12 cellular contexts compared by ENCODE assay signal in genomic region chr6:11428351-11428750, GRCh38.
DNase-seq lines count a peak whose midpoint lies in the region; ATAC-seq and TF ChIP-seq lines count a peak whose summit lies in the region.
"Had no signal": no experiment of that assay in that cellular context is flagged by ENCODE, and none has a peak within 500 bp of the region (broad histone marks: within the 10 kb centered on the region; RNA-seq: fewer than 3 reads in every experiment).

No MANE protein-coding gene starts in this region.

- no peaks in the 10 kb centered on the region for H3K36me3 ChIP-seq in Caco-2 (ENCODE audit: control insufficient read depth, insufficient read depth, low read length)
- no peaks in the 10 kb centered on the region for H3K36me3 ChIP-seq in GM23338 (ENCODE audit: insufficient read depth)

- H3K27ac Mint-ChIP-seq in Caco-2 (ENCODE audit: unreplicated experiment) (peak overlapping the region; percentile 62), GM23338 (no peak overlapping the region), nephron (peak overlapping the region; percentile 32 to 91 (median 78))
- peak overlapping the region; percentile 23 for H3K27ac Mint-ChIP-seq in activated T-helper 17 cell treated with anti-CD3 and anti-CD28 coated beads, Interleukin-2, amount 50 U/mL, for 72 hours

- ATAC-seq in GM23338 (no peak), HG03095 (IDR thresholded peaks at IDR 0.05; ENCODE audit: unreplicated experiment) (no peak)
- ATAC-seq in activated T-helper 17 cell treated with anti-CD3 and anti-CD28 coated beads, Interleukin-2, amount 50 U/mL, for 72 hours (replicated peaks), result no peak
- ATAC-seq: K562; naive thymus-derived CD8-positive, alpha-beta T cell had no signal

- H3K4me1 ChIP-seq in Caco-2, result peaks cover 67% of the 10 kb centered on the region
- H3K4me1 ChIP-seq in GM23338 (ENCODE audit: insufficient read depth), result peaks cover 23% of the 10 kb centered on the region

- H3K4me3 ChIP-seq in Caco-2 (ENCODE audit: low read depth, low read length), result no peak overlapping the region
- H3K4me3 ChIP-seq in GM23338, result no peak overlapping the region
- H3K4me3 ChIP-seq: K562 had no signal

- H3K4me1 Mint-ChIP-seq in Caco-2 (ENCODE audit: low read depth, unreplicated experiment), result peaks cover 55% of the 10 kb centered on the region
- peaks cover 43% of the 10 kb centered on the region for H3K4me1 Mint-ChIP-seq in GM23338
- peaks cover 19% of the 10 kb centered on the region for H3K4me1 Mint-ChIP-seq in activated T-helper 17 cell treated with anti-CD3 and anti-CD28 coated beads, Interleukin-2, amount 50 U/mL, for 72 hours
- peaks cover 23% of the 10 kb centered on the region for H3K4me1 Mint-ChIP-seq in nephron

- no peak overlapping the region for H3K27ac ChIP-seq in GM23338 (ENCODE audit: low read depth)

- no peaks in the 10 kb centered on the region for H3K27me3 Mint-ChIP-seq in Caco-2 (ENCODE audit: insufficient read depth, unreplicated experiment)
- H3K27me3 Mint-ChIP-seq in GM23338 (ENCODE audit: insufficient read depth, low read depth, poor library complexity), result peaks cover 9% of the 10 kb centered on the region
- no peaks in the 10 kb centered on the region for H3K27me3 Mint-ChIP-seq in activated T-helper 17 cell treated with anti-CD3 and anti-CD28 coated beads, Interleukin-2, amount 50 U/mL, for 72 hours
- H3K27me3 Mint-ChIP-seq in nephron (ENCODE audit: low read depth), result no peaks in the 10 kb centered on the region
- H3K27me3 Mint-ChIP-seq: naive thymus-derived CD8-positive, alpha-beta T cell had no signal

- no peaks in the 10 kb centered on the region; the same call in 1 of the 2 replicates for H3K9me2 ChIP-seq in GM23338 (ENCODE audit: insufficient read depth)

- CTCF ChIA-PET in Caco-2 (lab: Charles Lee), result no interaction called here

- H3F3A ChIP-seq in GM23338 (replicated peaks; ENCODE audit: low read depth), result no peaks in the 10 kb centered on the region

- TF ChIP-seq CTCF in Caco-2 (IDR thresholded peaks at IDR 0.05; ENCODE audit: insufficient read depth in 1 of 2, low read depth in 1 of 2, low read length in 1 of 2, severe bottlenecking in 1 of 2, unreplicated experiment in 1 of 2), result no peak
- TF ChIP-seq CTCF in GM23338 (conservative IDR thresholded peaks at IDR 0.05; ENCODE audit: low read depth in 2 of 2), result no peak
- TF ChIP-seq CTCF in nephron (IDR thresholded peaks at IDR 0.05; ENCODE audit: unreplicated experiment in 3 of 3), result no peak

- H3K4me3 Mint-ChIP-seq in Caco-2 (ENCODE audit: unreplicated experiment) (peak overlapping the region; percentile 49), GM23338 (no peak overlapping the region), nephron (peak overlapping the region in 1 of 3 experiments; percentile 10)
- no peak overlapping the region for H3K4me3 Mint-ChIP-seq in activated T-helper 17 cell treated with anti-CD3 and anti-CD28 coated beads, Interleukin-2, amount 50 U/mL, for 72 hours
- H3K4me3 Mint-ChIP-seq: naive thymus-derived CD8-positive, alpha-beta T cell had no signal

- H3K9me3 ChIP-seq in Caco-2, result no peaks in the 10 kb centered on the region

- H3K79me2 ChIP-seq in GM23338 (replicated peaks; ENCODE audit: insufficient read depth), result no peaks in the 10 kb centered on the region

- DNase-seq in Caco-2 (no peak), GM23338 (ENCODE audit: low spot score) (no peak), HCEC 1CT (no peak), HK-2 (ENCODE audit: unreplicated experiment) (no peak), HuH-7 (ENCODE audit: low spot score) (no peak)
- DNase-seq: activated T-cell treated with anti-CD3 and anti-CD28 coated beads, Interleukin-2, amount 50 U/mL, for 48 hours; naive thymus-derived CD8-positive, alpha-beta T cell; stimulated activated CD8-positive, alpha-beta memory T cell treated with anti-CD3 and anti-CD28 coated beads, Interleukin-4, amount 100 ng/mL, for 48 hours had no signal

- no TSS peak for BruUV-seq in Caco-2 (replicated peaks; lab: Mats Ljungman, UMichigan)

- H3K27me3 ChIP-seq in Caco-2 (replicated peaks; ENCODE audit: control insufficient read depth, insufficient read depth, low read length) (no peaks in the 10 kb centered on the region), GM23338 (ENCODE audit: insufficient read depth) (no peaks in the 10 kb centered on the region)

- peaks cover 6% of the 10 kb centered on the region for H3K36me3 Mint-ChIP-seq in Caco-2 (ENCODE audit: insufficient read depth, unreplicated experiment)
- no peaks in the 10 kb centered on the region for H3K36me3 Mint-ChIP-seq in GM23338 (ENCODE audit: low read depth)
- H3K36me3 Mint-ChIP-seq in activated T-helper 17 cell treated with anti-CD3 and anti-CD28 coated beads, Interleukin-2, amount 50 U/mL, for 72 hours (ENCODE audit: low read depth), result no peaks in the 10 kb centered on the region
- no peaks in the 10 kb centered on the region for H3K36me3 Mint-ChIP-seq in nephron (ENCODE audit: low read depth)
- H3K36me3 Mint-ChIP-seq: naive thymus-derived CD8-positive, alpha-beta T cell had no signal

- POLR2A ChIA-PET in Caco-2 (lab: Charles Lee), result no interaction called here

- H4K20me1 ChIP-seq in GM23338 (replicated peaks; ENCODE audit: insufficient read depth), result no peaks in the 10 kb centered on the region

- peak overlapping the region; percentile 90 for H2AFZ ChIP-seq in GM23338

- no peaks in the 10 kb centered on the region for H3K9me3 Mint-ChIP-seq in Caco-2 (ENCODE audit: unreplicated experiment)
- H3K9me3 Mint-ChIP-seq in GM23338, result no peaks in the 10 kb centered on the region
- H3K9me3 Mint-ChIP-seq in activated T-helper 17 cell treated with anti-CD3 and anti-CD28 coated beads, Interleukin-2, amount 50 U/mL, for 72 hours, result no peaks in the 10 kb centered on the region
- H3K9me3 Mint-ChIP-seq in nephron, result no peaks in the 10 kb centered on the region
- H3K9me3 Mint-ChIP-seq: naive thymus-derived CD8-positive, alpha-beta T cell had no signal

- no peak overlapping the region for H3K4me2 ChIP-seq in GM23338

- intact Hi-C loops in Caco-2 (cut with micrococcal nuclease; ENCODE audit: unreplicated experiment), result no loop called here

TF ChIP-seq in GM23338, 12 proteins besides CTCF, POLR2A, EP300 and RAD21 (continues in another document):
- TF ChIP-seq ETS1 (IDR thresholded peaks at IDR 0.05), result no peak
- no peak for TF ChIP-seq REST (IDR thresholded peaks at IDR 0.05; ENCODE audit: unreplicated experiment)
- no peak for TF ChIP-seq CREB1 (CRISPR knock-in tag; IDR thresholded peaks at IDR 0.05; ENCODE audit: low read depth)
- TF ChIP-seq EZH2 (IDR thresholded peaks at IDR 0.05; ENCODE audit: low read depth, unreplicated experiment), result no peak
- no peak for TF ChIP-seq ZNF114 (CRISPR knock-in tag; IDR thresholded peaks at IDR 0.05)
- TF ChIP-seq ZNF331 (CRISPR knock-in tag; IDR thresholded peaks at IDR 0.05; ENCODE audit: low read depth), result no peak
- no peak for TF ChIP-seq NANOG (IDR thresholded peaks at IDR 0.05; ENCODE audit: borderline replicate concordance)
- no peak for TF ChIP-seq JUNB (IDR thresholded peaks at IDR 0.05; ENCODE audit: unreplicated experiment)
- no peak for TF ChIP-seq EZH2phosphoT487 (IDR thresholded peaks at IDR 0.05; ENCODE audit: unreplicated experiment)
